ENCODE assay signal across 1 cellular context in the genomic region with DNA sequence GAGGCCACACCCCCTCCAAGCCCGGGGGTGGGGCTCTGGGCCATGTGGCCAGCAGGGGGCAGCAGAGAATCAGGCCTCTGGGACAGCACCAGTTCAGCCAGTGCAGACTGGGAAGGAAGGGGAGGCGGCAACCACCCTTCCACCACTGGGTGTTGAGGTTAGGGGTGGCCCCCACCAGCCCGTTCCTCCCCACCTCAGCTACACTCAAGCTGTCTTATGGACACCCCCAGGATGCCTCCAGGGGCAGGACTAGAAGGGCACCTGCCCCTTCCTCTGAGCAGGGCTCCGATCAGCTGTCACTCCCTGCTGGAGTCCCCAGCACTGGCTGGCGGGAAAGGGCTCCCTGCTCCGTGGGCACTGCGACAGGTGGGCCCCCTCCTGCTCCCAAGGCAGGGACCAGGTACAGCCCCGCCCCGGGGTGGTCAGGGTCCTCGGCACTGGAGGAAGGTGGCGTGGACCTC.
A peak's percentile ranks its signal among the peaks of the same experiment; 100 is the strongest.
TF ChIP-seq lines count a peak whose summit lies in the region.

No MANE protein-coding gene starts in this region.

TF ChIP-seq in HepG2, 621 proteins besides CTCF, POLR2A, EP300 and RAD21 (continued from another document and continues in another):
- TF ChIP-seq ELF4 (CRISPR knock-in tag; IDR thresholded peaks at IDR 0.05; ENCODE audit: borderline replicate concordance) (no peak), ZNF143 (CRISPR knock-in tag; IDR thresholded peaks at IDR 0.05) (no peak), ZNF329 (CRISPR knock-in tag; IDR thresholded peaks at IDR 0.05; ENCODE audit: low read depth) (no peak), KAT7 (CRISPR knock-in tag; IDR thresholded peaks at IDR 0.05; ENCODE audit: borderline replicate concordance) (no peak), NR3C1 (CRISPR knock-in tag; IDR thresholded peaks at IDR 0.05) (no peak), ZNF781 (CRISPR knock-in tag; IDR thresholded peaks at IDR 0.05; ENCODE audit: borderline replicate concordance, not compliant biosample characterization) (no peak), KLF9 (CRISPR knock-in tag; IDR thresholded peaks at IDR 0.05; ENCODE audit: low read depth) (peak; percentile 91), ZNF446 (CRISPR knock-in tag; IDR thresholded peaks at IDR 0.05) (no peak), ARID2 (CRISPR knock-in tag; IDR thresholded peaks at IDR 0.05; ENCODE audit: borderline replicate concordance) (no peak), TBL1XR1 (IDR thresholded peaks at IDR 0.05; ENCODE audit: borderline replicate concordance, low read length, partially characterized antibody) (no peak), FOXO4 (CRISPR knock-in tag; conservative IDR thresholded peaks at IDR 0.05) (no peak), FLYWCH1 (CRISPR knock-in tag; IDR thresholded peaks at IDR 0.05) (no peak), RBFOX2 (IDR thresholded peaks at IDR 0.05; ENCODE audit: low read depth, low read length) (no peak), ZNF776 (CRISPR knock-in tag; IDR thresholded peaks at IDR 0.05) (0 out of 2 replicates have a peak, but pooled peaks have one; percentile 44), NCOR1 (IDR thresholded peaks at IDR 0.05; ENCODE audit: borderline replicate concordance, low read length) (no peak), MAFF (IDR thresholded peaks at IDR 0.05; ENCODE audit: low read depth, low read length) (no peak), ZNF556 (CRISPR knock-in tag; IDR thresholded peaks at IDR 0.05; ENCODE audit: borderline replicate concordance) (0 out of 2 replicates have a peak, but pooled peaks have one; percentile 68), ZNF644 (CRISPR knock-in tag; IDR thresholded peaks at IDR 0.05; ENCODE audit: low read depth) (no peak), SRSF4 (IDR thresholded peaks at IDR 0.05; ENCODE audit: low read depth, low read length, poor library complexity, severe bottlenecking) (no peak), SIX1 (CRISPR knock-in tag; IDR thresholded peaks at IDR 0.05; ENCODE audit: borderline replicate concordance) (no peak), ZNF510 (CRISPR knock-in tag; IDR thresholded peaks at IDR 0.05; ENCODE audit: low read depth) (no peak), EZH2 (conservative IDR thresholded peaks at IDR 0.05; ENCODE audit: low read depth, low read length) (no peak), CSRNP1 (CRISPR knock-in tag; IDR thresholded peaks at IDR 0.05) (peak; percentile 67; the same call in 1 of the 2 replicates), SNAPC5 (CRISPR knock-in tag; IDR thresholded peaks at IDR 0.05; ENCODE audit: borderline replicate concordance) (peak; percentile 63; the same call in 1 of the 2 replicates), FOXM1 (CRISPR knock-in tag; IDR thresholded peaks at IDR 0.05) (no peak), AHR (CRISPR knock-in tag; IDR thresholded peaks at IDR 0.05) (no peak), CHD2 (IDR thresholded peaks at IDR 0.05; ENCODE audit: low read depth, low read length) (no peak), ZNF430 (CRISPR knock-in tag; IDR thresholded peaks at IDR 0.05) (peak; percentile 47; the same call in 1 of the 2 replicates), TAF1 (CRISPR knock-in tag; IDR thresholded peaks at IDR 0.05) (no peak), ZNF292 (CRISPR knock-in tag; IDR thresholded peaks at IDR 0.05; ENCODE audit: borderline replicate concordance, low read depth) (no peak), THAP11 (CRISPR knock-in tag; IDR thresholded peaks at IDR 0.05) (peak; percentile 56; the same call in 1 of the 2 replicates), PLRG1 (conservative IDR thresholded peaks at IDR 0.05) (no peak)
- TF ChIP-seq, protein P1, sequence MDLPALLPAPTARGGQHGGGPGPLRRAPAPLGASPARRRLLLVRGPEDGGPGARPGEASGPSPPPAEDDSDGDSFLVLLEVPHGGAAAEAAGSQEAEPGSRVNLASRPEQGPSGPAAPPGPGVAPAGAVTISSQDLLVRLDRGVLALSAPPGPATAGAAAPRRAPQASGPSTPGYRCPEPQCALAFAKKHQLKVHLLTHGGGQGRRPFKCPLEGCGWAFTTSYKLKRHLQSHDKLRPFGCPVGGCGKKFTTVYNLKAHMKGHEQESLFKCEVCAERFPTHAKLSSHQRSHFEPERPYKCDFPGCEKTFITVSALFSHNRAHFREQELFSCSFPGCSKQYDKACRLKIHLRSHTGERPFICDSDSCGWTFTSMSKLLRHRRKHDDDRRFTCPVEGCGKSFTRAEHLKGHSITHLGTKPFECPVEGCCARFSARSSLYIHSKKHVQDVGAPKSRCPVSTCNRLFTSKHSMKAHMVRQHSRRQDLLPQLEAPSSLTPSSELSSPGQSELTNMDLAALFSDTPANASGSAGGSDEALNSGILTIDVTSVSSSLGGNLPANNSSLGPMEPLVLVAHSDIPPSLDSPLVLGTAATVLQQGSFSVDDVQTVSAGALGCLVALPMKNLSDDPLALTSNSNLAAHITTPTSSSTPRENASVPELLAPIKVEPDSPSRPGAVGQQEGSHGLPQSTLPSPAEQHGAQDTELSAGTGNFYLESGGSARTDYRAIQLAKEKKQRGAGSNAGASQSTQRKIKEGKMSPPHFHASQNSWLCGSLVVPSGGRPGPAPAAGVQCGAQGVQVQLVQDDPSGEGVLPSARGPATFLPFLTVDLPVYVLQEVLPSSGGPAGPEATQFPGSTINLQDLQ (CRISPR knock-in tag; IDR thresholded peaks at IDR 0.05) = no peak
- TF ChIP-seq, protein P2, sequence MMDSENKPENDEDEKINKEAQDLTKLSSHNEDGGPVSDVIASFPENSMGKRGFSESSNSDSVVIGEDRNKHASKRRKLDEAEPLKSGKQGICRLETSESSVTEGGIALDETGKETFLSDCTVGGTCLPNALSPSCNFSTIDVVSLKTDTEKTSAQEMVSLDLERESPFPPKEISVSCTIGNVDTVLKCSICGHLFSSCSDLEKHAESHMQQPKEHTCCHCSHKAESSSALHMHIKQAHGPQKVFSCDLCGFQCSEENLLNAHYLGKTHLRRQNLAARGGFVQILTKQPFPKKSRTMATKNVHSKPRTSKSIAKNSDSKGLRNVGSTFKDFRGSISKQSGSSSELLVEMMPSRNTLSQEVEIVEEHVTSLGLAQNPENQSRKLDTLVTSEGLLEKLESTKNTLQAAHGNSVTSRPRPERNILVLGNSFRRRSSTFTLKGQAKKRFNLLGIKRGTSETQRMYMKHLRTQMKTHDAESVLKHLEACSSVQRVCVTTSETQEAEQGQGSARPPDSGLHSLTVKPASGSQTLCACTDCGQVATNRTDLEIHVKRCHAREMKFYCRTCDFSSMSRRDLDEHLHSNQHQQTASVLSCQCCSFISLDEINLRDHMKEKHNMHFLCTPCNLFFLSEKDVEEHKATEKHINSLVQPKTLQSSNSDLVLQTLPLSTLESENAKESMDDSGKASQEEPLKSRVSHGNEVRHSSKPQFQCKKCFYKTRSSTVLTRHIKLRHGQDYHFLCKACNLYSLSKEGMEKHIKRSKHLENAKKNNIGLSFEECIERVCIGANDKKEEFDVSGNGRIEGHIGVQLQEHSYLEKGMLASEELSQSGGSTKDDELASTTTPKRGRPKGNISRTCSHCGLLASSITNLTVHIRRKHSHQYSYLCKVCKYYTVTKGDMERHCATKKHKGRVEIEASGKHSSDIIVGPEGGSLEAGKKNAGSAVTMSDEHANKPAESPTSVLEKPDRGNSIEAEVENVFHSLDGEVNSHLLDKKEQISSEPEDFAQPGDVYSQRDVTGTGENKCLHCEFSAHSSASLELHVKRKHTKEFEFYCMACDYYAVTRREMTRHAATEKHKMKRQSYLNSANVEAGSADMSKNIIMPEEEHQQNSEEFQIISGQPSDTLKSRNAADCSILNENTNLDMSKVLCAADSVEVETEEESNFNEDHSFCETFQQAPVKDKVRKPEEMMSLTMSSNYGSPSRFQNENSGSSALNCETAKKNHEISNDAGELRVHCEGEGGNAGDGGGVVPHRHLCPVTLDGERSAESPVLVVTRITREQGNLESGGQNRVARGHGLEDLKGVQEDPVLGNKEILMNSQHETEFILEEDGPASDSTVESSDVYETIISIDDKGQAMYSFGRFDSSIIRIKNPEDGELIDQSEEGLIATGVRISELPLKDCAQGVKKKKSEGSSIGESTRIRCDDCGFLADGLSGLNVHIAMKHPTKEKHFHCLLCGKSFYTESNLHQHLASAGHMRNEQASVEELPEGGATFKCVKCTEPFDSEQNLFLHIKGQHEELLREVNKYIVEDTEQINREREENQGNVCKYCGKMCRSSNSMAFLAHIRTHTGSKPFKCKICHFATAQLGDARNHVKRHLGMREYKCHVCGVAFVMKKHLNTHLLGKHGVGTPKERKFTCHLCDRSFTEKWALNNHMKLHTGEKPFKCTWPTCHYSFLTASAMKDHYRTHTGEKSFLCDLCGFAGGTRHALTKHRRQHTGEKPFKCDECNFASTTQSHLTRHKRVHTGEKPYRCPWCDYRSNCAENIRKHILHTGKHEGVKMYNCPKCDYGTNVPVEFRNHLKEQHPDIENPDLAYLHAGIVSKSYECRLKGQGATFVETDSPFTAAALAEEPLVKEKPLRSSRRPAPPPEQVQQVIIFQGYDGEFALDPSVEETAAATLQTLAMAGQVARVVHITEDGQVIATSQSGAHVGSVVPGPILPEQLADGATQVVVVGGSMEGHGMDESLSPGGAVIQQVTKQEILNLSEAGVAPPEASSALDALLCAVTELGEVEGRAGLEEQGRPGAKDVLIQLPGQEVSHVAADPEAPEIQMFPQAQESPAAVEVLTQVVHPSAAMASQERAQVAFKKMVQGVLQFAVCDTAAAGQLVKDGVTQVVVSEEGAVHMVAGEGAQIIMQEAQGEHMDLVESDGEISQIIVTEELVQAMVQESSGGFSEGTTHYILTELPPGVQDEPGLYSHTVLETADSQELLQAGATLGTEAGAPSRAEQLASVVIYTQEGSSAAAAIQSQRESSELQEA (CRISPR knock-in tag; IDR thresholded peaks at IDR 0.05; ENCODE audit: not compliant biosample characterization) = no peak
- TF ChIP-seq, protein P3, sequence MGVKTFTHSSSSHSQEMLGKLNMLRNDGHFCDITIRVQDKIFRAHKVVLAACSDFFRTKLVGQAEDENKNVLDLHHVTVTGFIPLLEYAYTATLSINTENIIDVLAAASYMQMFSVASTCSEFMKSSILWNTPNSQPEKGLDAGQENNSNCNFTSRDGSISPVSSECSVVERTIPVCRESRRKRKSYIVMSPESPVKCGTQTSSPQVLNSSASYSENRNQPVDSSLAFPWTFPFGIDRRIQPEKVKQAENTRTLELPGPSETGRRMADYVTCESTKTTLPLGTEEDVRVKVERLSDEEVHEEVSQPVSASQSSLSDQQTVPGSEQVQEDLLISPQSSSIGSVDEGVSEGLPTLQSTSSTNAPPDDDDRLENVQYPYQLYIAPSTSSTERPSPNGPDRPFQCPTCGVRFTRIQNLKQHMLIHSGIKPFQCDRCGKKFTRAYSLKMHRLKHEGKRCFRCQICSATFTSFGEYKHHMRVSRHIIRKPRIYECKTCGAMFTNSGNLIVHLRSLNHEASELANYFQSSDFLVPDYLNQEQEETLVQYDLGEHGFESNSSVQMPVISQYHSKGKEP (CRISPR knock-in tag; IDR thresholded peaks at IDR 0.05) = no peak
- TF ChIP-seq, protein P4, sequence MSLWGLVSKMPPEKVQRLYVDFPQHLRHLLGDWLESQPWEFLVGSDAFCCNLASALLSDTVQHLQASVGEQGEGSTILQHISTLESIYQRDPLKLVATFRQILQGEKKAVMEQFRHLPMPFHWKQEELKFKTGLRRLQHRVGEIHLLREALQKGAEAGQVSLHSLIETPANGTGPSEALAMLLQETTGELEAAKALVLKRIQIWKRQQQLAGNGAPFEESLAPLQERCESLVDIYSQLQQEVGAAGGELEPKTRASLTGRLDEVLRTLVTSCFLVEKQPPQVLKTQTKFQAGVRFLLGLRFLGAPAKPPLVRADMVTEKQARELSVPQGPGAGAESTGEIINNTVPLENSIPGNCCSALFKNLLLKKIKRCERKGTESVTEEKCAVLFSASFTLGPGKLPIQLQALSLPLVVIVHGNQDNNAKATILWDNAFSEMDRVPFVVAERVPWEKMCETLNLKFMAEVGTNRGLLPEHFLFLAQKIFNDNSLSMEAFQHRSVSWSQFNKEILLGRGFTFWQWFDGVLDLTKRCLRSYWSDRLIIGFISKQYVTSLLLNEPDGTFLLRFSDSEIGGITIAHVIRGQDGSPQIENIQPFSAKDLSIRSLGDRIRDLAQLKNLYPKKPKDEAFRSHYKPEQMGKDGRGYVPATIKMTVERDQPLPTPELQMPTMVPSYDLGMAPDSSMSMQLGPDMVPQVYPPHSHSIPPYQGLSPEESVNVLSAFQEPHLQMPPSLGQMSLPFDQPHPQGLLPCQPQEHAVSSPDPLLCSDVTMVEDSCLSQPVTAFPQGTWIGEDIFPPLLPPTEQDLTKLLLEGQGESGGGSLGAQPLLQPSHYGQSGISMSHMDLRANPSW (CRISPR knock-in tag; IDR thresholded peaks at IDR 0.05; ENCODE audit: borderline replicate concordance) = no peak
- TF ChIP-seq, protein P5, sequence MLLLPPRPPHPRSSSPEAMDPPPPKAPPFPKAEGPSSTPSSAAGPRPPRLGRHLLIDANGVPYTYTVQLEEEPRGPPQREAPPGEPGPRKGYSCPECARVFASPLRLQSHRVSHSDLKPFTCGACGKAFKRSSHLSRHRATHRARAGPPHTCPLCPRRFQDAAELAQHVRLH (CRISPR knock-in tag; IDR thresholded peaks at IDR 0.05; ENCODE audit: borderline replicate concordance, low read depth) = peak; percentile 80
- TF ChIP-seq, protein P6, sequence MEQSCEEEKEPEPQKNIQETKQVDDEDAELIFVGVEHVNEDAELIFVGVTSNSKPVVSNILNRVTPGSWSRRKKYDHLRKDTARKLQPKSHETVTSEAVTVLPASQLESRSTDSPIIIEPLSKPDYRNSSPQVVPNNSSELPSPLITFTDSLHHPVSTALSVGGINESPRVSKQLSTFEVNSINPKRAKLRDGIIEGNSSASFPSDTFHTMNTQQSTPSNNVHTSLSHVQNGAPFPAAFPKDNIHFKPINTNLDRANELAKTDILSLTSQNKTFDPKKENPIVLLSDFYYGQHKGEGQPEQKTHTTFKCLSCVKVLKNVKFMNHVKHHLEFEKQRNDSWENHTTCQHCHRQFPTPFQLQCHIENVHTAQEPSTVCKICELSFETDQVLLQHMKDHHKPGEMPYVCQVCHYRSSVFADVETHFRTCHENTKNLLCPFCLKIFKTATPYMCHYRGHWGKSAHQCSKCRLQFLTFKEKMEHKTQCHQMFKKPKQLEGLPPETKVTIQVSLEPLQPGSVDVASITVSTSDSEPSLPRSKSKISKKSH (CRISPR knock-in tag; IDR thresholded peaks at IDR 0.05; ENCODE audit: borderline replicate concordance) = no peak
